ENCODE assay signal across 18 cellular contexts in the genomic region with DNA sequence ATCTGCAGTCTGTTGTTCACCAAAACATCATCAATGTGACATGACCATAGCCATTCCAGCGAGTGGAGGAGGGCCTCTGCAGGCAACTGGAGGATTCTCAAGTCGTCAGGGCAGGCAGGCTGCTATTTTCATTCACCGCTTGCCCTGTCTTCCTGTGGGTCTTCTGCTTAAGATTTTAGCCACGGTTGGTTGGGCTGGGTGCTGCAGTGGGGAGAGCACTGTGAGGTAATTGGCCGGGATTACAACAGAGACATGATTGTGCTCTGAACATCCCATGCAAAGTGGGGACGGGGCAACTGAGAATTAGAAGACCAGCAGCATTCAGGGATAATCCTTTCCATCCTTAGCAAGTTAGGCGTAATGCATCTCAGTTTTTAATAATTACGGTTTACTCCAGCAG.
"Had no signal": no experiment of that assay in that cellular context is flagged by ENCODE, and none has a peak within 500 bp of the region (broad histone marks: within the 10 kb centered on the region; RNA-seq: fewer than 3 reads in every experiment).

No MANE protein-coding gene starts in this region.

- ATAC-seq: activated CD8-positive, alpha-beta T cell treated with anti-CD3 and anti-CD28 coated beads, Interleukin-2, amount 10 ng/mL, durations not matched to agents 7 days and 5 days; activated T-cell treated with anti-CD3 and anti-CD28 coated beads, Interleukin-2, amount 50 U/mL, for 72 hours; foreskin keratinocyte; lower lobe of right lung; naive thymus-derived CD4-positive, alpha-beta T cell; T-helper 17 cell had no signal

- H3K4me3 ChIP-seq: lower lobe of right lung, right atrium auricular region, skin epidermis had no signal

- H3K9me3 ChIP-seq: lower lobe of right lung, right atrium auricular region had no signal

- H3K27ac Mint-ChIP-seq: activated CD8-positive, alpha-beta T cell treated with anti-CD3 and anti-CD28 coated beads, Interleukin-2, amount 10 ng/mL, durations not matched to agents 7 days and 5 days; activated naive CD8-positive, alpha-beta T cell treated with anti-CD3 and anti-CD28 coated beads for 36 hours; activated T-cell treated with anti-CD3 and anti-CD28 coated beads, Interleukin-2, amount 50 U/mL, for 72 hours; brain; naive thymus-derived CD4-positive, alpha-beta T cell; stimulated activated naive CD8-positive, alpha-beta T cell treated with anti-CD3 and anti-CD28 coated beads, Interleukin-15, Interleukin-2, amounts not matched to agents 100 ng/mL and 50 ng/mL, for 24 hours; T-helper 17 cell had no signal

- H3K27me3 ChIP-seq: foreskin keratinocyte, right atrium auricular region had no signal

- H3K4me1 Mint-ChIP-seq: activated naive CD8-positive, alpha-beta T cell treated with anti-CD3 and anti-CD28 coated beads for 36 hours; central memory CD8-positive, alpha-beta T cell had no signal

- H3K36me3 ChIP-seq: lower lobe of right lung, right atrium auricular region had no signal

- H3K4me1 ChIP-seq: lower lobe of right lung, right atrium auricular region had no signal

- H3K36me3 Mint-ChIP-seq: activated naive CD8-positive, alpha-beta T cell treated with anti-CD3 and anti-CD28 coated beads for 36 hours; brain had no signal

- H3K27ac ChIP-seq: foreskin keratinocyte, lower lobe of right lung, right atrium auricular region had no signal

- H3K9me3 Mint-ChIP-seq: activated naive CD8-positive, alpha-beta T cell treated with anti-CD3 and anti-CD28 coated beads for 36 hours; activated T-cell treated with anti-CD3 and anti-CD28 coated beads, Interleukin-2, amount 50 U/mL, for 72 hours; central memory CD8-positive, alpha-beta T cell; stimulated activated naive CD8-positive, alpha-beta T cell treated with anti-CD3 and anti-CD28 coated beads, Interleukin-15, Interleukin-2, amounts not matched to agents 100 ng/mL and 50 ng/mL, for 24 hours had no signal

- H3K27me3 Mint-ChIP-seq: activated naive CD8-positive, alpha-beta T cell treated with anti-CD3 and anti-CD28 coated beads for 36 hours; brain; central memory CD8-positive, alpha-beta T cell; naive thymus-derived CD4-positive, alpha-beta T cell; stimulated activated naive CD8-positive, alpha-beta T cell treated with anti-CD3 and anti-CD28 coated beads, Interleukin-15, Interleukin-2, amounts not matched to agents 100 ng/mL and 50 ng/mL, for 24 hours; T-helper 17 cell had no signal

- H3K4me3 Mint-ChIP-seq: activated CD8-positive, alpha-beta T cell treated with anti-CD3 and anti-CD28 coated beads, Interleukin-2, amount 10 ng/mL, durations not matched to agents 7 days and 5 days; activated naive CD8-positive, alpha-beta T cell treated with anti-CD3 and anti-CD28 coated beads for 36 hours; activated T-cell treated with anti-CD3 and anti-CD28 coated beads, Interleukin-2, amount 50 U/mL, for 72 hours; brain; central memory CD8-positive, alpha-beta T cell; naive thymus-derived CD4-positive, alpha-beta T cell; stimulated activated naive CD8-positive, alpha-beta T cell treated with anti-CD3 and anti-CD28 coated beads, Interleukin-15, Interleukin-2, amounts not matched to agents 100 ng/mL and 50 ng/mL, for 24 hours; T-helper 17 cell had no signal

- DNase-seq: activated CD4-positive, alpha-beta T cell treated with anti-CD3 and anti-CD28 coated beads for 48 hours; activated CD8-positive, alpha-beta memory T cell treated with anti-CD3 and anti-CD28 coated beads, Interleukin-2, amount 50 U/mL, for 4 hours; activated CD8-positive, alpha-beta T cell treated with anti-CD3 and anti-CD28 coated beads, Interleukin-2, amount 10 ng/mL, durations not matched to agents 7 days and 5 days; activated naive CD8-positive, alpha-beta T cell treated with anti-CD3 and anti-CD28 coated beads for 36 hours; activated T-cell treated with anti-CD3 and anti-CD28 coated beads, Interleukin-2, amount 50 U/mL, for 72 hours; cortex of kidney; effector CD8-positive, alpha-beta T cell; foreskin keratinocyte; kidney glomerular epithelial cell; lower lobe of right lung; naive thymus-derived CD4-positive, alpha-beta T cell; stimulated activated CD4-positive, alpha-beta T cell treated with anti-CD3 and anti-CD28 coated beads, Interleukin-4, amount 100 ng/mL, for 24 hours; T-helper 17 cell had no signal
